In genomic region chr2:95992520-95993272, GRCh38 we compare ENCODE assay signal across 7 cellular contexts. TPM values are rescaled to one million over a fixed set of nuclear protein-coding genes. Genes with fewer than 3 reads are reported as not detected.
DNase-seq lines count a peak whose midpoint lies in the region; ATAC-seq and TF ChIP-seq lines count a peak whose summit lies in the region.
"Not testable (repeated sequence)": the region's sequence is repeated elsewhere in the genome, so short reads cannot be mapped to it uniquely, and the experiment has no call there.

No MANE protein-coding gene starts in this region.

- H3K9me3 ChIP-seq in OCI-LY1 (ENCODE audit: low read length); sigmoid colon: not testable (repeated sequence)

- not testable (repeated sequence) for H3K9me2 ChIP-seq in OCI-LY1 (ENCODE audit: low read depth, low read length)

- H3K27ac ChIP-seq in OCI-LY1 (ENCODE audit: low read depth, low read length, poor library complexity, severe bottlenecking) (peak overlapping the region; percentile 44), sigmoid colon (peak overlapping the region; percentile 87 to 91 (median 89))

- H3K27me3 ChIP-seq in OCI-LY1 (ENCODE audit: insufficient read depth, low read length); sigmoid colon: not testable (repeated sequence)

- not testable (repeated sequence) for H3F3A ChIP-seq in OCI-LY1 (ENCODE audit: insufficient read depth, low read length)

- H3K4me1 Mint-ChIP-seq in effector memory CD8-positive, alpha-beta T cell (ENCODE audit: low read depth in 2 of 2): not testable (repeated sequence)

- H3K36me3 ChIP-seq in OCI-LY1 (ENCODE audit: insufficient read depth, low read length); sigmoid colon: not testable (repeated sequence)

- TF ChIP-seq EP300 in sigmoid colon (IDR thresholded peaks at IDR 0.05): not testable (repeated sequence)

- H3K4me3 ChIP-seq in OCI-LY1 (ENCODE audit: low read depth, low read length, poor library complexity, severe bottlenecking) (peak overlapping the region; percentile 65), sigmoid colon (peak overlapping the region; percentile 52 to 65 (median 62))

- H3K36me3 Mint-ChIP-seq in effector memory CD8-positive, alpha-beta T cell (ENCODE audit: insufficient read depth): not testable (repeated sequence)

- H4K20me1 ChIP-seq in OCI-LY1 (ENCODE audit: insufficient read depth, low read length): not testable (repeated sequence)

- in situ Hi-C loops in GM13977 (cut with MboI; ENCODE audit: low pct_unique_long_range_greater_than_20kb, low sequenced_read_pairs, unreplicated experiment): not testable (repeated sequence)

- H3K27me3 Mint-ChIP-seq in effector memory CD8-positive, alpha-beta T cell: peaks cover 32 to 33% of the 10 kb centered on the region in 2 donors

- peak; percentile 10 for DNase-seq in GM13977 (ENCODE audit: low spot score)
- DNase-seq in activated T-cell treated with anti-CD3 and anti-CD28 coated beads, Interleukin-2, amount 50 U/mL, for 1 hour: peak; percentile 59
- peak; percentile 59 to 74 (median 67) for DNase-seq in effector memory CD8-positive, alpha-beta T cell
- DNase-seq in kidney tubule cell (ENCODE audit: low spot score): peak; percentile 64
- not testable (repeated sequence) for DNase-seq in sigmoid colon

- peak overlapping the region in 1 of 2 donors; percentile 89 for H3K27ac Mint-ChIP-seq in effector memory CD8-positive, alpha-beta T cell

- peak overlapping the region; percentile 90 to 97 for H3K4me3 Mint-ChIP-seq in effector memory CD8-positive, alpha-beta T cell

- peak; percentile 62 for TF ChIP-seq CTCF in GM13977 (IDR thresholded peaks at IDR 0.05; ENCODE audit: extremely low read depth, insufficient read depth, missing control alignments)
- TF ChIP-seq CTCF in OCI-LY1 (IDR thresholded peaks at IDR 0.05; ENCODE audit: low read length): peak; percentile 77
- TF ChIP-seq CTCF in sigmoid colon (IDR thresholded peaks at IDR 0.05): peak; percentile 79 to 98 (median 88)

- H2AFZ ChIP-seq in OCI-LY1 (ENCODE audit: low read length): not testable (repeated sequence)

- intact Hi-C loops in sigmoid colon (cut with DNase I): loop anchor here (2.0 kb wide), 1 partner anchor 124 kb away; the partner anchor contains the start of gene ADRA2B

- H3K4me2 ChIP-seq in OCI-LY1 (ENCODE audit: low read length): peak overlapping the region; percentile 96

- H3K9ac ChIP-seq in OCI-LY1 (ENCODE audit: low read length): peak overlapping the region; percentile 71

- H3K79me2 ChIP-seq in OCI-LY1 (ENCODE audit: insufficient read depth, low read length): not testable (repeated sequence)

- 4% methylated on average over 34 of the region's 34 CpGs for WGBS in sigmoid colon, 2 donors

- not testable (repeated sequence) for H3K9me3 Mint-ChIP-seq in effector memory CD8-positive, alpha-beta T cell

- not testable (repeated sequence) for TF ChIP-seq POLR2A in sigmoid colon (IDR thresholded peaks at IDR 0.05)

- not testable (repeated sequence) for H3K4me1 ChIP-seq in OCI-LY1 (ENCODE audit: insufficient read depth, low read length, severe bottlenecking); sigmoid colon

- ATAC-seq in HG02884 (IDR thresholded peaks at IDR 0.05; ENCODE audit: unreplicated experiment): peak; percentile 58
- ATAC-seq in effector memory CD8-positive, alpha-beta T cell (replicated peaks): peak; percentile 62

RNA-seq across cellular contexts. Expression of gene ANKRD36C, which starts 1.1 kb away (rescaled TPM):
- total RNA-seq in sigmoid colon: 10 to 100 TPM; 28.8 to 56.5 (median 33.6) TPM
- polyA plus RNA-seq in sigmoid colon: 1 to 10 TPM in 1 of 3 donors, under 1 TPM in 1, not detected in 1; 0.92 to 7.4 TPM

RNA-seq across cellular contexts. Expression of gene GPAT2, which starts 42.0 kb away (rescaled TPM):
- total RNA-seq in sigmoid colon: 1 to 10 TPM in 3 of 4 donors, under 1 TPM in 1; 0.33 to 4.9 (median 3.1) TPM
- polyA plus RNA-seq in sigmoid colon: 1 to 10 TPM in 1 of 3 donors, under 1 TPM in 2; 0.23 to 5.1 (median 0.60) TPM
